23 cellular contexts compared by ENCODE assay signal in the genomic region with DNA sequence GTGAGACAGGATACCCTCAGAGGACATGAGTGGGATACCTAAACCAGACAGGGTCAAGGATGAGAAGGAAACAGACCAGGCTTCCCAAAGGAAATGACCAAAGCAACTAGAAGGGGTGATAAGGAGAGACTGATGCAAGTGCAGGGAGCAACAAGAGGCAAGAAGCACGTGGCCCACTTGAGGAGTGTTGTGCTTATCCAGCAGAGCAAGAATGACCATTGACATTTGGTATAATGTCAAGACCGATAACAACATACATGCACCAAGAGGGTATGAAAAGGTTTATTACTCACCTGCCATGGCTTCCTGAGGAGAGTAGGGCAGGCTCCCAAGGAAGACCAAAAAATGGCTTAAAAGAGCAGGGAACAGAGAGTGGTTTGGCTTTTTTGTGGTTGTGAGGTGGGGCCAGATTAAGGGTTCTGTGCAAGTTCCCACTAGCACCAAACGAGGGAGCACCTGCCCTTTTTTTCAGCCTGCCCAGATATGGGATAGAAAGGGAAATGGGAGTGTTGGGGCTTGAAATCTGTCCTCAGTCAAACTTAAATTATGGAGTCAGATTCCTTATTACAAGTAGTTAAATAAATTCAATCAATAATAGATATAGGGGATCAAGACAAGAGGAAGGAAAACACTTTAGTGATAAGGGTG.
DNase-seq lines count a peak whose midpoint lies in the region; ATAC-seq and TF ChIP-seq lines count a peak whose summit lies in the region.
"Had no signal": no experiment of that assay in that cellular context is flagged by ENCODE, and none has a peak within 500 bp of the region (broad histone marks: within the 10 kb centered on the region; RNA-seq: fewer than 3 reads in every experiment).

No MANE protein-coding gene starts in this region.

- H3K27ac ChIP-seq in foreskin keratinocyte, result no peak overlapping the region
- H3K27ac ChIP-seq in osteoblast (ENCODE audit: low read depth, low read length), result no peak overlapping the region
- no peak overlapping the region for H3K27ac ChIP-seq in smooth muscle cell (ENCODE audit: low read depth)
- H3K27ac ChIP-seq: adrenal gland; BLaER1 treated with 17β-estradiol and CSF1 and Interleukin-3, amounts not matched to agents 10 nM and 100 nM; left ventricle myocardium inferior; suprapubic skin had no signal

- H4K20me1 ChIP-seq in osteoblast (ENCODE audit: insufficient read depth, low read length) (no peaks in the 10 kb centered on the region), smooth muscle cell (ENCODE audit: low read depth) (no peaks in the 10 kb centered on the region)
- H4K20me1 ChIP-seq: BLaER1 treated with 17β-estradiol and CSF1 and Interleukin-3, amounts not matched to agents 10 nM and 100 nM had no signal

- no peak for ATAC-seq in foreskin keratinocyte
- ATAC-seq: mucosa of descending colon had no signal

- H3K9ac ChIP-seq in smooth muscle cell (ENCODE audit: low read depth), result no peak overlapping the region
- H3K9ac ChIP-seq: BLaER1 treated with 17β-estradiol and CSF1 and Interleukin-3, amounts not matched to agents 10 nM and 100 nM had no signal

- H2AFZ ChIP-seq in osteoblast (ENCODE audit: low read length) (no peak overlapping the region), smooth muscle cell (ENCODE audit: low read depth) (no peak overlapping the region)

- H3K9me3 ChIP-seq in osteoblast (ENCODE audit: low read depth, low read length) (no peaks in the 10 kb centered on the region), smooth muscle cell (replicated peaks; ENCODE audit: low read depth) (no peaks in the 10 kb centered on the region)
- H3K9me3 ChIP-seq: adrenal gland; BLaER1 treated with 17β-estradiol and CSF1 and Interleukin-3, amounts not matched to agents 10 nM and 100 nM; left ventricle myocardium inferior; mucosa of descending colon; suprapubic skin had no signal

- H3K36me3 ChIP-seq in osteoblast (ENCODE audit: insufficient read depth, low read length) (no peaks in the 10 kb centered on the region), smooth muscle cell (ENCODE audit: low read depth) (no peaks in the 10 kb centered on the region)
- H3K36me3 ChIP-seq: adrenal gland; BLaER1 treated with 17β-estradiol and CSF1 and Interleukin-3, amounts not matched to agents 10 nM and 100 nM; left ventricle myocardium inferior; suprapubic skin had no signal

- H3K4me3 ChIP-seq in osteoblast (ENCODE audit: insufficient read depth, low read length), result no peak overlapping the region
- no peak overlapping the region for H3K4me3 ChIP-seq in smooth muscle cell
- H3K4me3 ChIP-seq: adrenal gland; BLaER1 treated with 17β-estradiol and CSF1 and Interleukin-3, amounts not matched to agents 10 nM and 100 nM; left ventricle myocardium inferior; mucosa of descending colon; suprapubic skin had no signal

- H3K4me1 ChIP-seq in foreskin keratinocyte, result no peaks in the 10 kb centered on the region
- H3K4me1 ChIP-seq in osteoblast (ENCODE audit: insufficient read depth, low read length), result no peaks in the 10 kb centered on the region
- no peaks in the 10 kb centered on the region for H3K4me1 ChIP-seq in smooth muscle cell (ENCODE audit: low read depth)
- H3K4me1 ChIP-seq: adrenal gland; BLaER1 treated with 17β-estradiol and CSF1 and Interleukin-3, amounts not matched to agents 10 nM and 100 nM; suprapubic skin had no signal

- H3K79me2 ChIP-seq in osteoblast (ENCODE audit: insufficient read depth, low read length), result no peaks in the 10 kb centered on the region
- H3K79me2 ChIP-seq in smooth muscle cell (ENCODE audit: low read depth), result no peaks in the 10 kb centered on the region

- DNase-seq in NCI-H748 (lab: John Stamatoyannopoulos, UW; ENCODE audit: unreplicated experiment), result peak; percentile 27
- no peak for DNase-seq in NCI-H748 treated with DMSO at 0.1 percent for 48 hours (lab: John Stamatoyannopoulos, UW)
- peak; percentile 33 for DNase-seq in NCI-H69 (lab: John Stamatoyannopoulos, UW)
- peak in 1 of 2 donors; percentile 9 for DNase-seq in foreskin keratinocyte
- DNase-seq in osteoblast (ENCODE audit: insufficient read length, low spot score, missing footprints), result peak; percentile 30
- no peak for DNase-seq in smooth muscle cell (lab: John Stamatoyannopoulos, UW; ENCODE audit: unreplicated experiment)
- DNase-seq in iPS-NIHi11 (ENCODE audit: low spot score), result no peak
- DNase-seq in AML-193 (lab: John Stamatoyannopoulos, UW), result no peak
- DNase-seq: activated B cell treated with CpG ODN at 0.5 μM for 24 hours; activated CD4-positive, alpha-beta memory T cell treated with anti-CD3 and anti-CD28 coated beads for 36 hours; activated naive CD4-positive, alpha-beta T cell; activated T-cell treated with anti-CD3 and anti-CD28 coated beads for 4 hours; adrenal gland; left ventricle myocardium inferior; mucosa of descending colon; NCI-H1105 treated with DMSO at 0.1 percent for 48 hours; NCI-H2107; NCI-H446 treated with DMSO at 0.1 percent for 48 hours; nephron progenitor cell; posterior cingulate gyrus; T-helper 2 cell had no signal

- H3K4me2 ChIP-seq in osteoblast (ENCODE audit: insufficient read depth, low read length), result no peak overlapping the region
- no peak overlapping the region for H3K4me2 ChIP-seq in smooth muscle cell
- H3K4me2 ChIP-seq: BLaER1 treated with 17β-estradiol and CSF1 and Interleukin-3, amounts not matched to agents 10 nM and 100 nM had no signal

- peak; percentile 26 for TF ChIP-seq CTCF in foreskin keratinocyte (conservative IDR thresholded peaks at IDR 0.05)
- TF ChIP-seq CTCF in osteoblast (IDR thresholded peaks at IDR 0.05; ENCODE audit: extremely low read depth, low read depth, low read length), result no peak
- no peak for TF ChIP-seq CTCF in smooth muscle cell (IDR thresholded peaks at IDR 0.05; ENCODE audit: borderline replicate concordance, insufficient read depth, poor library complexity, severe bottlenecking)

- WGBS in smooth muscle cell (ENCODE audit: low lambda C conversion rate), result 77% methylated on average over 3 of the region's 3 CpGs

- no peaks in the 10 kb centered on the region for H3F3A ChIP-seq in smooth muscle cell (ENCODE audit: low read depth)

- no peaks in the 10 kb centered on the region for H3K27me3 ChIP-seq in foreskin keratinocyte
- no peaks in the 10 kb centered on the region for H3K27me3 ChIP-seq in osteoblast (ENCODE audit: insufficient read depth, low read length)
- H3K27me3 ChIP-seq in smooth muscle cell (ENCODE audit: low read depth), result peaks cover 17% of the 10 kb centered on the region
- H3K27me3 ChIP-seq: adrenal gland; BLaER1 treated with 17β-estradiol and CSF1 and Interleukin-3, amounts not matched to agents 10 nM and 100 nM; suprapubic skin had no signal

Comparison
In these comparisons a context has a peak if more than half of its experiments do, and no peak if none do; other contexts are left out.
1. DNase-seq: peak in NCI-H748 (single experiment), NCI-H69 (single experiment) and osteoblast (single experiment); none in NCI-H748 treated with DMSO at 0.1 percent for 48 hours (single experiment), smooth muscle cell (single experiment), iPS-NIHi11 (single experiment) and AML-193 (0 of 2).